8 cellular contexts compared by ENCODE assay signal in genomic region chr12:62632521-62632920, GRCh38.
DNase-seq lines count a peak whose midpoint lies in the region; ATAC-seq and TF ChIP-seq lines count a peak whose summit lies in the region.

No MANE protein-coding gene starts in this region.

- H3K9ac ChIP-seq in SK-N-SH, result no peak overlapping the region

- TF ChIP-seq RAD21 in SK-N-SH (IDR thresholded peaks at IDR 0.05; ENCODE audit: low read length), result no peak

- POLR2A ChIA-PET in SK-N-SH (lab: Yijun Ruan, JAX), result no interaction called here

- ATAC-seq in HG02840 (IDR thresholded peaks at IDR 0.05; ENCODE audit: low FRiP score, unreplicated experiment), result peak; percentile 25
- ATAC-seq in mucosa of descending colon, result peak; percentile 71
- ATAC-seq in upper lobe of right lung, result peak; percentile 66

- peak overlapping the region; percentile 73 for H3K4me2 ChIP-seq in SK-N-SH

- no peaks in the 10 kb centered on the region for H3K9me3 Mint-ChIP-seq in activated naive CD4-positive, alpha-beta T cell treated with anti-CD3 and anti-CD28 coated beads, Interleukin-2, amount 50 U/mL, for 24 hours

- H3K4me3 ChIP-seq in SK-N-SH (ENCODE audit: low read depth in 2 of 2, low read length in 1 of 2) (peak overlapping the region; percentile 55), epithelial cell of proximal tubule (ENCODE audit: low read depth, low read length) (peak overlapping the region; percentile 57), mucosa of descending colon (no peak overlapping the region), upper lobe of right lung (peak overlapping the region; percentile 54)

- H3K27me3 ChIP-seq in SK-N-SH (ENCODE audit: insufficient read depth) (no peaks in the 10 kb centered on the region), upper lobe of right lung (no peaks in the 10 kb centered on the region)

- no peaks in the 10 kb centered on the region for H3K9me2 ChIP-seq in SK-N-SH

- peak overlapping the region; percentile 82 for H3K4me3 Mint-ChIP-seq in activated naive CD4-positive, alpha-beta T cell treated with anti-CD3 and anti-CD28 coated beads, Interleukin-2, amount 50 U/mL, for 24 hours

- H3K4me1 ChIP-seq in SK-N-SH (ENCODE audit: control insufficient read depth in 1 of 2, insufficient read depth in 2 of 2, low read depth in 1 of 2, low read length in 1 of 2) (peaks cover 4 to 10% of the 10 kb centered on the region in 2 experiments; a peak in 2 of 4 replicates), mucosa of descending colon (ENCODE audit: low read depth) (peaks cover 6% of the 10 kb centered on the region), upper lobe of right lung (peaks cover 5% of the 10 kb centered on the region)

- no peaks in the 10 kb centered on the region for H3K79me2 ChIP-seq in SK-N-SH (ENCODE audit: insufficient read depth)

- intact Hi-C loops in mucosa of descending colon (cut with DNase I, micrococcal nuclease) (no loop called here), upper lobe of right lung (cut with DNase I) (no loop called here)

- peak overlapping the region; percentile 94 for H2AFZ ChIP-seq in SK-N-SH (ENCODE audit: low read depth)

- no peak for TF ChIP-seq EP300 in SK-N-SH (IDR thresholded peaks at IDR 0.05; ENCODE audit: borderline replicate concordance in 1 of 2, low read depth in 1 of 2, low read length in 1 of 2)

- H3K4me1 Mint-ChIP-seq in activated naive CD4-positive, alpha-beta T cell treated with anti-CD3 and anti-CD28 coated beads, Interleukin-2, amount 50 U/mL, for 24 hours, result peaks cover 11% of the 10 kb centered on the region

- H3K27ac ChIP-seq in SK-N-SH (ENCODE audit: low read depth in 2 of 2, low read length in 1 of 2), result peak overlapping the region in 1 of 2 experiments; percentile 84; a peak in 2 of 4 replicates
- H3K27ac ChIP-seq in upper lobe of right lung, result peak overlapping the region; percentile 52

- no peak overlapping the region for H3K27ac Mint-ChIP-seq in activated naive CD4-positive, alpha-beta T cell treated with anti-CD3 and anti-CD28 coated beads, Interleukin-2, amount 50 U/mL, for 24 hours

- H3K36me3 Mint-ChIP-seq in activated naive CD4-positive, alpha-beta T cell treated with anti-CD3 and anti-CD28 coated beads, Interleukin-2, amount 50 U/mL, for 24 hours, result peaks cover 6% of the 10 kb centered on the region

- no peaks in the 10 kb centered on the region for H4K20me1 ChIP-seq in SK-N-SH (ENCODE audit: insufficient read depth)

- whole genome bisulfite sequencing in SK-N-SH (ENCODE audit: low lambda C conversion rate), result 48% methylated on average over 15 of the region's 17 CpGs

- TF ChIP-seq CTCF in SK-N-SH (IDR thresholded peaks at IDR 0.05) (no peak), epithelial cell of proximal tubule (conservative IDR thresholded peaks at IDR 0.05; ENCODE audit: low read depth, low read length) (no peak), mucosa of descending colon (IDR thresholded peaks at IDR 0.05) (no peak), upper lobe of right lung (IDR thresholded peaks at IDR 0.05) (no peak)

- no peaks in the 10 kb centered on the region for H3F3A ChIP-seq in SK-N-SH (replicated peaks; ENCODE audit: insufficient read depth)

- no peaks in the 10 kb centered on the region for H3K36me3 ChIP-seq in SK-N-SH (replicated peaks in 1 of 2; ENCODE audit: control insufficient read depth in 1 of 2, insufficient read depth in 2 of 2, low read length in 1 of 2)
- no peaks in the 10 kb centered on the region for H3K36me3 ChIP-seq in mucosa of descending colon (ENCODE audit: low read depth)
- H3K36me3 ChIP-seq in upper lobe of right lung, result no peaks in the 10 kb centered on the region

- H3K27me3 Mint-ChIP-seq in activated naive CD4-positive, alpha-beta T cell treated with anti-CD3 and anti-CD28 coated beads, Interleukin-2, amount 50 U/mL, for 24 hours, result peaks cover 48% of the 10 kb centered on the region

- H3K9me3 ChIP-seq in SK-N-SH (no peaks in the 10 kb centered on the region), mucosa of descending colon (no peaks in the 10 kb centered on the region), upper lobe of right lung (no peaks in the 10 kb centered on the region)

- DNase-seq in activated naive CD4-positive, alpha-beta T cell treated with anti-CD3 and anti-CD28 coated beads, Interleukin-2, amount 50 U/mL, for 16 hours, result no peak
- DNase-seq in SK-N-SH, result peak; percentile 79
- DNase-seq in epithelial cell of proximal tubule (ENCODE audit: low read depth), result no peak
- DNase-seq in mucosa of descending colon, result peak; percentile 33 to 71 (median 59)
- DNase-seq in upper lobe of right lung, result peak; percentile 70
- DNase-seq in dedifferentiated amniotic fluid mesenchymal stem cell (ENCODE audit: extremely low spot score), result no peak

- CTCF ChIA-PET in SK-N-SH (lab: Yijun Ruan, JAX), result interaction anchor here (0.5 to 1.5 kb wide), 7 partner anchors 12 to 51 kb away, joined by 3 to 6 read pairs (median 4); no protein-coding TSS in a partner anchor

TF ChIP-seq in SK-N-SH, 30 proteins besides CTCF, POLR2A, EP300 and RAD21:
- TF ChIP-seq MXI1 (IDR thresholded peaks at IDR 0.05; ENCODE audit: low read depth, low read length) (0 out of 2 replicates have a peak, but pooled peaks have one; percentile 27), JUND (IDR thresholded peaks at IDR 0.05) (no peak)
TF ChIP-seq in SK-N-SH: peak in this region for 1.

Comparison
In these comparisons a context has a peak if more than half of its experiments do, and no peak if none do; other contexts are left out.
1. DNase-seq: peak in SK-N-SH (single experiment), mucosa of descending colon (3 of 3) and upper lobe of right lung (single experiment); none in activated naive CD4-positive, alpha-beta T cell treated with anti-CD3 and anti-CD28 coated beads, Interleukin-2, amount 50 U/mL, for 16 hours (single experiment), epithelial cell of proximal tubule (single experiment) and dedifferentiated amniotic fluid mesenchymal stem cell (single experiment).
2. Peak in every context shown above with its lines, with median percentiles within 50 percentile points of each other: ATAC-seq.